In genomic region chr22:34608716-34609115, GRCh38 we compare ENCODE assay signal across 19 cellular contexts.
DNase-seq lines count a peak whose midpoint lies in the region; ATAC-seq, FAIRE-seq and TF ChIP-seq lines count a peak whose summit lies in the region.
"Had no signal": no experiment of that assay in that cellular context is flagged by ENCODE, and none has a peak within 500 bp of the region (broad histone marks: within the 10 kb centered on the region; RNA-seq: fewer than 3 reads in every experiment).

No MANE protein-coding gene starts in this region.

- ATAC-seq in HG03571 (IDR thresholded peaks at IDR 0.05; ENCODE audit: unreplicated experiment) (no peak), GM18907 (IDR thresholded peaks at IDR 0.05; ENCODE audit: unreplicated experiment) (no peak)
- ATAC-seq: HepG2 had no signal

- no peak overlapping the region for H3K4me3 Mint-ChIP-seq in MCF 10A (ENCODE audit: unreplicated experiment)
- H3K4me3 Mint-ChIP-seq: CD4-positive, alpha-beta T cell had no signal

- no peak overlapping the region for H3K27ac Mint-ChIP-seq in MCF 10A (ENCODE audit: low read depth, unreplicated experiment)
- H3K27ac Mint-ChIP-seq: CD4-positive, alpha-beta T cell had no signal

- H3K9me3 ChIP-seq in mammary epithelial cell (replicated peaks; ENCODE audit: insufficient read depth, low read length) (peaks cover 32% of the 10 kb centered on the region), keratinocyte (ENCODE audit: control insufficient read depth, low read depth, low read length) (no peaks in the 10 kb centered on the region), esophagus squamous epithelium (no peaks in the 10 kb centered on the region)
- no peaks in the 10 kb centered on the region for H3K9me3 ChIP-seq in effector memory CD4-positive, alpha-beta T cell (ENCODE audit: control insufficient read depth, low read length)
- H3K9me3 ChIP-seq: BLaER1 treated with 17β-estradiol and CSF1 and Interleukin-3, amounts not matched to agents 10 nM and 100 nM; HAP-1 had no signal

- no peaks in the 10 kb centered on the region for H3K27me3 Mint-ChIP-seq in MCF 10A (ENCODE audit: insufficient read depth, unreplicated experiment)
- H3K27me3 Mint-ChIP-seq: CD4-positive, alpha-beta T cell had no signal

- H3K4me3 ChIP-seq in mammary epithelial cell (replicated peaks in 1 of 3; ENCODE audit: insufficient read depth in 1 of 3, low read depth in 2 of 3, low read length in 3 of 3): no peak overlapping the region
- H3K4me3 ChIP-seq in epithelial cell of esophagus (ENCODE audit: low read length): no peak overlapping the region
- no peak overlapping the region for H3K4me3 ChIP-seq in keratinocyte (ENCODE audit: control insufficient read depth in 2 of 3, extremely low read depth in 1 of 3, insufficient read depth in 2 of 3, low read depth in 1 of 3, low read length in 3 of 3)
- no peak overlapping the region for H3K4me3 ChIP-seq in esophagus squamous epithelium
- no peak overlapping the region for H3K4me3 ChIP-seq in effector memory CD4-positive, alpha-beta T cell (ENCODE audit: insufficient read depth, low read depth, low read length, poor library complexity, severe bottlenecking)
- H3K4me3 ChIP-seq: BLaER1 treated with 17β-estradiol and CSF1 and Interleukin-3, amounts not matched to agents 10 nM and 100 nM; HAP-1 had no signal

- H2AFZ ChIP-seq in mammary epithelial cell (ENCODE audit: low read depth, low read length) (no peak overlapping the region), keratinocyte (ENCODE audit: control insufficient read depth, low read length) (no peak overlapping the region)

- no peaks in the 10 kb centered on the region for H3K9me1 ChIP-seq in keratinocyte (ENCODE audit: control insufficient read depth, extremely low read depth, insufficient read depth, low read length)

- H3K36me3 ChIP-seq in mammary epithelial cell (ENCODE audit: insufficient read depth, low read length) (no peaks in the 10 kb centered on the region), keratinocyte (ENCODE audit: control insufficient read depth in 2 of 2, extremely low read depth in 1 of 2, insufficient read depth in 2 of 2, low read length in 2 of 2) (no peaks in the 10 kb centered on the region), esophagus squamous epithelium (no peaks in the 10 kb centered on the region)
- H3K36me3 ChIP-seq in effector memory CD4-positive, alpha-beta T cell (ENCODE audit: control insufficient read depth, insufficient read depth, low read length): no peaks in the 10 kb centered on the region
- H3K36me3 ChIP-seq: BLaER1 treated with 17β-estradiol and CSF1 and Interleukin-3, amounts not matched to agents 10 nM and 100 nM; HAP-1 had no signal

- H3K79me2 ChIP-seq in mammary epithelial cell (ENCODE audit: insufficient read depth, low read length) (no peaks in the 10 kb centered on the region), keratinocyte (ENCODE audit: control insufficient read depth, insufficient read depth, low read length) (no peaks in the 10 kb centered on the region)

- H3K4me1 ChIP-seq in mammary epithelial cell (ENCODE audit: insufficient read depth, low read length) (no peaks in the 10 kb centered on the region), keratinocyte (ENCODE audit: control insufficient read depth, extremely low read depth, insufficient read depth, low read length) (peaks cover 8% of the 10 kb centered on the region), esophagus squamous epithelium (no peaks in the 10 kb centered on the region)
- no peaks in the 10 kb centered on the region for H3K4me1 ChIP-seq in effector memory CD4-positive, alpha-beta T cell (ENCODE audit: control insufficient read depth, insufficient read depth, low read length, poor library complexity, severe bottlenecking)
- H3K4me1 ChIP-seq: BLaER1 treated with 17β-estradiol and CSF1 and Interleukin-3, amounts not matched to agents 10 nM and 100 nM; HAP-1 had no signal

- H3K4me1 Mint-ChIP-seq in MCF 10A (ENCODE audit: insufficient read depth, unreplicated experiment): no peaks in the 10 kb centered on the region

- intact Hi-C loops in mammary epithelial cell (cut with micrococcal nuclease): no loop called here
- intact Hi-C loops in MCF 10A (cut with micrococcal nuclease): no loop called here
- intact Hi-C loops in esophagus squamous epithelium (cut with DNase I): no loop called here

- no peak overlapping the region for H3K9ac ChIP-seq in mammary epithelial cell (ENCODE audit: insufficient read depth, low read length)
- H3K9ac ChIP-seq in keratinocyte (ENCODE audit: control insufficient read depth, extremely low read depth, insufficient read depth, low read length): no peak overlapping the region
- H3K9ac ChIP-seq: BLaER1 treated with 17β-estradiol and CSF1 and Interleukin-3, amounts not matched to agents 10 nM and 100 nM had no signal

- dilution Hi-C loops in mammary epithelial cell (cut with HindIII; ENCODE audit: low sequenced_read_pairs) (no loop called here), keratinocyte (cut with MboI; ENCODE audit: extremely low pct_ligation_motif_present, low sequenced_read_pairs) (no loop called here)

- DNase-seq in mammary epithelial cell: peak; percentile 84
- DNase-seq in MCF 10A (ENCODE audit: unreplicated experiment): no peak
- peak; percentile 2 for DNase-seq in epithelial cell of esophagus (ENCODE audit: low read depth)
- DNase-seq in keratinocyte (ENCODE audit: low read depth, low spot score): peak; percentile 4
- DNase-seq in esophagus squamous epithelium (lab: John Stamatoyannopoulos, UW): no peak
- DNase-seq in effector memory CD4-positive, alpha-beta T cell: no peak
- DNase-seq: CD4-positive, alpha-beta T cell; DMS79 treated with DMSO at 0.1 percent for 48 hours; EL had no signal

- 11% methylated on average over 1 of the region's 1 CpG for WGBS in mammary epithelial cell (ENCODE audit: low coverage, missing lambda C conversion rate)
- 11 to 35% methylated on average over 1 of the region's 1 CpG for WGBS in esophagus squamous epithelium, 2 donors

- in situ Hi-C loops in mammary epithelial cell (cut with MboI; ENCODE audit: low sequenced_read_pairs in 2 of 2): no loop called here

- FAIRE-seq in keratinocyte (lab: Jason Lieb, UNC): peak; percentile 13
- FAIRE-seq: G401.6, GM12891, H1, HepG2, HTR-8/SVneo had no signal

- H3K27me3 ChIP-seq in mammary epithelial cell (ENCODE audit: insufficient read depth, low read length) (no peaks in the 10 kb centered on the region), keratinocyte (ENCODE audit: control insufficient read depth, extremely low read depth, insufficient read depth, low read length) (no peaks in the 10 kb centered on the region), esophagus squamous epithelium (no peaks in the 10 kb centered on the region)
- no peaks in the 10 kb centered on the region for H3K27me3 ChIP-seq in effector memory CD4-positive, alpha-beta T cell (replicated peaks; ENCODE audit: control insufficient read depth, insufficient read depth, low read length, poor library complexity, severe bottlenecking)
- H3K27me3 ChIP-seq: BLaER1 treated with 17β-estradiol and CSF1 and Interleukin-3, amounts not matched to agents 10 nM and 100 nM had no signal

- H3K27ac ChIP-seq in mammary epithelial cell (ENCODE audit: insufficient read depth, low read depth, low read length) (no peak overlapping the region), keratinocyte (ENCODE audit: control insufficient read depth, insufficient read depth, low read length) (no peak overlapping the region), esophagus squamous epithelium (no peak overlapping the region)
- no peak overlapping the region for H3K27ac ChIP-seq in effector memory CD4-positive, alpha-beta T cell (ENCODE audit: insufficient read depth, low read length, poor library complexity, severe bottlenecking)
- H3K27ac ChIP-seq: 22Rv1; BLaER1 treated with 17β-estradiol and CSF1 and Interleukin-3, amounts not matched to agents 10 nM and 100 nM had no signal

- H3K36me3 Mint-ChIP-seq in MCF 10A (ENCODE audit: insufficient read depth, unreplicated experiment): no peaks in the 10 kb centered on the region

- CTCF ChIA-PET in mammary epithelial cell (lab: Charles Lee; ENCODE audit: low non-redundant PET): no interaction called here
- CTCF ChIA-PET in MCF 10A (lab: Yijun Ruan, JAX): no interaction called here

- TF ChIP-seq CTCF in mammary epithelial cell (conservative IDR thresholded peaks at IDR 0.05 in 1 of 2, IDR thresholded peaks at IDR 0.05 in 1 of 2; ENCODE audit: extremely low read depth in 1 of 2, insufficient read depth in 1 of 2, low read depth in 1 of 2, low read length in 2 of 2) (no peak), MCF 10A (IDR thresholded peaks at IDR 0.05; ENCODE audit: unreplicated experiment) (no peak), epithelial cell of esophagus (IDR thresholded peaks at IDR 0.05; ENCODE audit: insufficient read depth, low read depth, low read length, missing control alignments) (no peak), keratinocyte (optimal IDR thresholded peaks at IDR 0.05 in 1 of 3, IDR thresholded peaks at IDR 0.05 in 1 of 3, conservative IDR thresholded peaks at IDR 0.05 in 1 of 3; ENCODE audit: extremely low read depth in 1 of 3, insufficient read depth in 2 of 3, low read length in 3 of 3) (no peak), esophagus squamous epithelium (IDR thresholded peaks at IDR 0.05) (no peak)

- no peaks in the 10 kb centered on the region for H4K20me1 ChIP-seq in mammary epithelial cell (ENCODE audit: insufficient read depth, low read length)
- H4K20me1 ChIP-seq in keratinocyte (ENCODE audit: control insufficient read depth, extremely low read depth, insufficient read depth, low read length): no peaks in the 10 kb centered on the region
- H4K20me1 ChIP-seq: BLaER1 treated with 17β-estradiol and CSF1 and Interleukin-3, amounts not matched to agents 10 nM and 100 nM had no signal

- TF ChIP-seq POLR2A in esophagus squamous epithelium (IDR thresholded peaks at IDR 0.05): no peak

- BruUV-seq in mammary epithelial cell (replicated peaks; lab: Mats Ljungman, UMichigan) (no TSS peak), MCF 10A (replicated peaks; lab: Mats Ljungman, UMichigan) (no TSS peak)

- H3K9me3 Mint-ChIP-seq in MCF 10A (ENCODE audit: unreplicated experiment): peaks cover 13% of the 10 kb centered on the region

- H3K4me2 ChIP-seq in mammary epithelial cell (ENCODE audit: insufficient read depth, low read depth, low read length) (no peak overlapping the region), keratinocyte (ENCODE audit: control insufficient read depth, extremely low read depth, insufficient read depth, low read depth, low read length) (no peak overlapping the region)
- H3K4me2 ChIP-seq: BLaER1 treated with 17β-estradiol and CSF1 and Interleukin-3, amounts not matched to agents 10 nM and 100 nM had no signal

- POLR2A ChIA-PET in MCF 10A (lab: Yijun Ruan, JAX): no interaction called here

Comparison
In these comparisons a context has a peak if more than half of its experiments do, and no peak if none do; other contexts are left out.
1. DNase-seq: peak in mammary epithelial cell (single experiment), epithelial cell of esophagus (single experiment) and keratinocyte (single experiment); none in MCF 10A (single experiment), esophagus squamous epithelium (single experiment) and effector memory CD4-positive, alpha-beta T cell (0 of 3).